Comparison of ENCODE assay signal across 1 cellular context in genomic region chrX:19958530-19959486, GRCh38.
TF ChIP-seq lines count a peak whose summit lies in the region.

No MANE protein-coding gene starts in this region.

TF ChIP-seq in GM12878, 131 proteins besides CTCF, POLR2A, EP300 and RAD21:
- TF ChIP-seq POU2F2 (IDR thresholded peaks at IDR 0.05; ENCODE audit: borderline replicate concordance, low read depth, low read length) (no peak), NR2C1 (IDR thresholded peaks at IDR 0.05) (0 out of 2 replicates have a peak, but pooled peaks have one; percentile 9)
